9 cellular contexts compared by ENCODE assay signal in the genomic region with DNA sequence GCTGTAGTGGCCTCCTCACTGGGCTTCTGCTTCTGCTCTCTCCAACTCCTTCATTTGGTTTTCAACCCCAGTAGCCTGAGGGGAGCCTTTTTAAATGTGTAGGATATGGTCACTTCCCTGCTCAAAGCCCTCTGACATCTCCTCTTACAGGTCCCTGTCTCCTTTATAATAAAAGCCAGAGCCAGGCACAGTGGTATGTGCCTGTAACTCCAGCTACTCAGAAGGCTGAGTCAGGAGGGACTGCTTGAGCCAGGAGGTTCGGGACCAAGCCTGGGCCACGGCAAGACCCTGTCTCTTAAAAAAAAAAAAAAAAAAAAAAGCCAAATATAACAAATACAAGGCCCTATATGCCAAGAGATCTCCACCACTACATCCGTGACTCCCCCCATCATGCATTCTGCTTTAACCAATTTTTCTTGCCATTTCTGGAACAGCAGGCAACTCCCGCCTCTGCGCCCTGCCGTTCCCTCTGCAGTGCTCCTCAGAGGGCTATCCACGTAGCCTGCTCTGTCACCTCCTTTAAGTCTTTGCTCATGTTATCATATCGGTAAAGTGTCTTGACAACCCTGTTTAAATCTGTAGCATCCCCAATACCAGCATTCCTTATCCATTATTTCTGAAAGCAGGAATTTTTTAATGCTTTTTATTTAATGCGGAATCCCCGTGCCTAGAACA. TPM values are rescaled to one million over a fixed set of nuclear protein-coding genes. Genes with fewer than 3 reads are reported as not detected.
A peak's percentile ranks its signal among the peaks of the same experiment; 100 is the strongest.
DNase-seq lines count a peak whose midpoint lies in the region; ATAC-seq, FAIRE-seq and TF ChIP-seq lines count a peak whose summit lies in the region.
"Had no signal": no experiment of that assay in that cellular context is flagged by ENCODE, and none has a peak within 500 bp of the region (broad histone marks: within the 10 kb centered on the region; RNA-seq: fewer than 3 reads in every experiment).

No MANE protein-coding gene starts in this region.

- peak overlapping the region; percentile 72 for H3K4me2 ChIP-seq in keratinocyte (ENCODE audit: control insufficient read depth, extremely low read depth, insufficient read depth, low read depth, low read length)

- H3K27me3 Mint-ChIP-seq in activated CD4-positive, alpha-beta T cell treated with anti-CD3 and anti-CD28 coated beads, Interleukin-2, amount 10 ng/mL, durations not matched to agents 7 days and 5 days: no peaks in the 10 kb centered on the region
- no peaks in the 10 kb centered on the region for H3K27me3 Mint-ChIP-seq in activated T-helper 1 cell treated with anti-CD3 and anti-CD28 coated beads, Interleukin-12 subunit alpha, Interleukin-12 subunit beta, Interleukin-2, Interleukin-4 antibody, amounts not matched to agents 30 ng/mL and 10 ng/mL and 1 ng/mL, durations not matched to agents 14 hours and 24 hours and 36 hours (ENCODE audit: insufficient read depth)

- H3K27ac ChIP-seq in keratinocyte (ENCODE audit: control insufficient read depth, insufficient read depth, low read length): no peak overlapping the region
- no peak overlapping the region for H3K27ac ChIP-seq in suprapubic skin
- H3K27ac ChIP-seq in pancreas: peak overlapping the region in 2 of 4 donors; percentile 70 to 90

- peaks cover 40% of the 10 kb centered on the region for H3K4me1 Mint-ChIP-seq in activated CD4-positive, alpha-beta T cell treated with anti-CD3 and anti-CD28 coated beads, Interleukin-2, amount 10 ng/mL, durations not matched to agents 7 days and 5 days
- H3K4me1 Mint-ChIP-seq in activated T-helper 1 cell treated with anti-CD3 and anti-CD28 coated beads, Interleukin-12 subunit alpha, Interleukin-12 subunit beta, Interleukin-2, Interleukin-4 antibody, amounts not matched to agents 30 ng/mL and 10 ng/mL and 1 ng/mL, durations not matched to agents 14 hours and 24 hours and 36 hours (ENCODE audit: low read depth): peaks cover 42% of the 10 kb centered on the region

- H3K9me3 Mint-ChIP-seq in activated CD4-positive, alpha-beta T cell treated with anti-CD3 and anti-CD28 coated beads, Interleukin-2, amount 10 ng/mL, durations not matched to agents 7 days and 5 days: no peaks in the 10 kb centered on the region
- H3K9me3 Mint-ChIP-seq in activated T-helper 1 cell treated with anti-CD3 and anti-CD28 coated beads, Interleukin-12 subunit alpha, Interleukin-12 subunit beta, Interleukin-2, Interleukin-4 antibody, amounts not matched to agents 30 ng/mL and 10 ng/mL and 1 ng/mL, durations not matched to agents 14 hours and 24 hours and 36 hours: no peaks in the 10 kb centered on the region

- CTCF ChIA-PET in activated CD4-positive, alpha-beta T cell treated with anti-CD3 and anti-CD28 coated beads, Interleukin-2, amount 10 ng/mL, durations not matched to agents 7 days and 5 days (lab: Charles Lee): interaction anchor here (1.0 to 5.5 kb wide), 5 partner anchors 9 to 310 kb away, joined by 3 to 47 read pairs (median 4); a partner anchor contains a TSS

- no peaks in the 10 kb centered on the region for H3K9me3 ChIP-seq in keratinocyte (ENCODE audit: control insufficient read depth, low read depth, low read length)
- no peaks in the 10 kb centered on the region for H3K9me3 ChIP-seq in suprapubic skin
- no peaks in the 10 kb centered on the region for H3K9me3 ChIP-seq in pancreas

- H3K27me3 ChIP-seq in keratinocyte (ENCODE audit: control insufficient read depth, extremely low read depth, insufficient read depth, low read length) (no peaks in the 10 kb centered on the region), suprapubic skin (no peaks in the 10 kb centered on the region), pancreas (no peaks in the 10 kb centered on the region)

- H3K4me3 ChIP-seq in keratinocyte (ENCODE audit: control insufficient read depth in 2 of 3, extremely low read depth in 1 of 3, insufficient read depth in 2 of 3, low read depth in 1 of 3, low read length in 3 of 3) (peak overlapping the region in 2 of 3 experiments; percentile 64 to 65), suprapubic skin (peak overlapping the region; percentile 78), pancreas (peak overlapping the region in 2 of 4 donors; percentile 55 to 66)

- dilution Hi-C loops in keratinocyte (cut with MboI; ENCODE audit: extremely low pct_ligation_motif_present, low sequenced_read_pairs): no loop called here

- H4K20me1 ChIP-seq in keratinocyte (ENCODE audit: control insufficient read depth, extremely low read depth, insufficient read depth, low read length): no peaks in the 10 kb centered on the region

- no peak for DNase-seq in activated CD4-positive, alpha-beta T cell treated with anti-CD3 and anti-CD28 coated beads, Interleukin-2, amount 10 ng/mL, durations not matched to agents 7 days and 5 days
- DNase-seq in activated CD4-positive, alpha-beta T cell treated with anti-CD3 and anti-CD28 coated beads for 48 hours: no peak
- DNase-seq in activated T-helper 1 cell treated with anti-CD3 and anti-CD28 coated beads, Interleukin-12 subunit alpha, Interleukin-12 subunit beta, Interleukin-2, Interleukin-4 antibody, amounts not matched to agents 30 ng/mL and 10 ng/mL and 1 ng/mL, durations not matched to agents 14 hours and 24 hours and 36 hours (ENCODE audit: low spot score): no peak
- no peak for DNase-seq in keratinocyte (ENCODE audit: low read depth, low spot score)
- no peak for DNase-seq in suprapubic skin (ENCODE audit: low spot score in 2 of 2)
- DNase-seq in NOMO-1 treated with DMSO at 0.1 percent for 48 hours (lab: John Stamatoyannopoulos, UW; ENCODE audit: unreplicated experiment): no peak
- no peak for DNase-seq in pancreas
- DNase-seq: activated CD4-positive, CD25-positive, alpha-beta regulatory T cell treated with anti-CD3 and anti-CD28 coated beads, Interleukin-2, amount 50 U/mL, for 72 hours had no signal

- TF ChIP-seq EP300 in suprapubic skin (IDR thresholded peaks at IDR 0.05): no peak

- H3K36me3 Mint-ChIP-seq in activated CD4-positive, alpha-beta T cell treated with anti-CD3 and anti-CD28 coated beads, Interleukin-2, amount 10 ng/mL, durations not matched to agents 7 days and 5 days (ENCODE audit: low read depth): peaks cover 15% of the 10 kb centered on the region
- H3K36me3 Mint-ChIP-seq in activated T-helper 1 cell treated with anti-CD3 and anti-CD28 coated beads, Interleukin-12 subunit alpha, Interleukin-12 subunit beta, Interleukin-2, Interleukin-4 antibody, amounts not matched to agents 30 ng/mL and 10 ng/mL and 1 ng/mL, durations not matched to agents 14 hours and 24 hours and 36 hours (ENCODE audit: low read depth): peaks cover 43% of the 10 kb centered on the region

- no peaks in the 10 kb centered on the region for H3K9me1 ChIP-seq in keratinocyte (ENCODE audit: control insufficient read depth, extremely low read depth, insufficient read depth, low read length)

- POLR2A ChIA-PET in activated CD4-positive, alpha-beta T cell treated with anti-CD3 and anti-CD28 coated beads, Interleukin-2, amount 10 ng/mL, durations not matched to agents 7 days and 5 days (lab: Charles Lee): no interaction called here

- intact Hi-C loops in activated T-helper 1 cell treated with anti-CD3 and anti-CD28 coated beads, Interleukin-12 subunit alpha, Interleukin-12 subunit beta, Interleukin-2, Interleukin-4 antibody, amounts not matched to agents 30 ng/mL and 10 ng/mL and 1 ng/mL, durations not matched to agents 14 hours and 24 hours and 36 hours (cut with micrococcal nuclease): loop anchor here (1.0 kb wide), 1 partner anchor 7 kb away; no protein-coding TSS in a partner anchor
- intact Hi-C loops in pancreas (cut with DNase I): no loop called here

- FAIRE-seq in keratinocyte (lab: Jason Lieb, UNC): no peak
- FAIRE-seq in pancreas (lab: Jason Lieb, UNC): no peak

- ATAC-seq in pancreas (no peak), GM18909 (IDR thresholded peaks at IDR 0.05; ENCODE audit: poor library complexity, unreplicated experiment) (no peak)

- H3K27ac Mint-ChIP-seq in activated CD4-positive, alpha-beta T cell treated with anti-CD3 and anti-CD28 coated beads, Interleukin-2, amount 10 ng/mL, durations not matched to agents 7 days and 5 days: peak overlapping the region; percentile 6
- peak overlapping the region; percentile 72 for H3K27ac Mint-ChIP-seq in activated T-helper 1 cell treated with anti-CD3 and anti-CD28 coated beads, Interleukin-12 subunit alpha, Interleukin-12 subunit beta, Interleukin-2, Interleukin-4 antibody, amounts not matched to agents 30 ng/mL and 10 ng/mL and 1 ng/mL, durations not matched to agents 14 hours and 24 hours and 36 hours

- peak overlapping the region; percentile 64 for H3K9ac ChIP-seq in keratinocyte (ENCODE audit: control insufficient read depth, extremely low read depth, insufficient read depth, low read length)

- WGBS in suprapubic skin: 84% methylated on average over 10 of the region's 10 CpGs
- WGBS in pancreas, 2 donors: 84 to 88% methylated on average over 10 of the region's 10 CpGs

- TF ChIP-seq POLR2A in suprapubic skin (IDR thresholded peaks at IDR 0.05): no peak

- H3K36me3 ChIP-seq in keratinocyte (ENCODE audit: control insufficient read depth in 2 of 2, extremely low read depth in 1 of 2, insufficient read depth in 2 of 2, low read length in 2 of 2) (peaks cover 8 to 9% of the 10 kb centered on the region in 2 experiments), suprapubic skin (peaks cover under 1% of the 10 kb centered on the region), pancreas (no peaks in the 10 kb centered on the region)

- H3K4me3 Mint-ChIP-seq in activated CD4-positive, alpha-beta T cell treated with anti-CD3 and anti-CD28 coated beads, Interleukin-2, amount 10 ng/mL, durations not matched to agents 7 days and 5 days: peak overlapping the region; percentile 31
- H3K4me3 Mint-ChIP-seq in activated T-helper 1 cell treated with anti-CD3 and anti-CD28 coated beads, Interleukin-12 subunit alpha, Interleukin-12 subunit beta, Interleukin-2, Interleukin-4 antibody, amounts not matched to agents 30 ng/mL and 10 ng/mL and 1 ng/mL, durations not matched to agents 14 hours and 24 hours and 36 hours: peak overlapping the region; percentile 55

- TF ChIP-seq CTCF in keratinocyte (optimal IDR thresholded peaks at IDR 0.05 in 1 of 3, IDR thresholded peaks at IDR 0.05 in 1 of 3, conservative IDR thresholded peaks at IDR 0.05 in 1 of 3; ENCODE audit: extremely low read depth in 1 of 3, insufficient read depth in 2 of 3, low read length in 3 of 3) (no peak), suprapubic skin (IDR thresholded peaks at IDR 0.05) (no peak), pancreas (IDR thresholded peaks at IDR 0.05) (no peak)

- no peaks in the 10 kb centered on the region for H3K79me2 ChIP-seq in keratinocyte (ENCODE audit: control insufficient read depth, insufficient read depth, low read length)

- H2AFZ ChIP-seq in keratinocyte (ENCODE audit: control insufficient read depth, low read length): no peak overlapping the region

- peaks cover 14% of the 10 kb centered on the region for H3K4me1 ChIP-seq in keratinocyte (ENCODE audit: control insufficient read depth, extremely low read depth, insufficient read depth, low read length)
- peaks cover 17% of the 10 kb centered on the region for H3K4me1 ChIP-seq in suprapubic skin
- H3K4me1 ChIP-seq in pancreas: peaks cover 19 to 25% (median 20%) of the 10 kb centered on the region in 3 donors

RNA-seq across cellular contexts. Expression of a gene that starts 9.4 kb away (rescaled TPM):
- 1 to 10 TPM; 3.4 to 3.7 TPM for total RNA-seq in activated CD4-positive, alpha-beta T cell treated with anti-CD3 and anti-CD28 coated beads, Interleukin-2, amount 10 ng/mL, durations not matched to agents 7 days and 5 days
- total RNA-seq in activated T-helper 1 cell treated with anti-CD3 and anti-CD28 coated beads, Interleukin-12 subunit alpha, Interleukin-12 subunit beta, Interleukin-2, Interleukin-4 antibody, amounts not matched to agents 30 ng/mL and 10 ng/mL and 1 ng/mL, durations not matched to agents 14 hours and 24 hours and 36 hours: 8.1 and 8.9 TPM in 2 replicates
- polyA plus RNA-seq in keratinocyte (2.8 to 4.1 TPM (median 4.0 TPM) in 3 replicates), pancreas (1 to 10 TPM; 3.0 to 3.8 TPM)
- polyA plus RNA-seq in keratinocyte (2011; ENCODE audit: low read depth): 0.59 TPM
- polyA plus RNA-seq in keratinocyte (2011; cell fraction: cytosol; rRNA removed): 2.9 and 5.2 TPM in 2 replicates
- 2.1 and 4.1 TPM in 2 replicates for polyA plus RNA-seq in keratinocyte (2011; cell fraction: nucleus; rRNA removed)
- 1.7 and 3.3 TPM in 2 replicates for polyA plus RNA-seq in keratinocyte (2012; ENCODE audit: low replicate concordance)
- polyA minus RNA-seq in keratinocyte: 1.0 to 4.3 TPM (median 3.9 TPM) in 3 replicates
- polyA minus RNA-seq in keratinocyte (2011; cell fraction: cytosol; rRNA and poly(A)+ RNA removed): 6.1 TPM
- polyA minus RNA-seq in keratinocyte (2011; cell fraction: nucleus; rRNA and poly(A)+ RNA removed): 1.7 and 2.2 TPM in 2 replicates
- total RNA-seq in suprapubic skin (10 to 100 TPM in 1 of 4 donors, 1 to 10 TPM in 3; 4.9 to 14.3 (median 7.3) TPM), pancreas (1 to 10 TPM; 1.5 to 5.0 (median 3.1) TPM)

RNA-seq across cellular contexts. Expression of a gene that starts 13.1 kb away (rescaled TPM):
- 10 to 100 TPM; 48.4 to 51.4 TPM for total RNA-seq in activated CD4-positive, alpha-beta T cell treated with anti-CD3 and anti-CD28 coated beads, Interleukin-2, amount 10 ng/mL, durations not matched to agents 7 days and 5 days
- total RNA-seq in activated T-helper 1 cell treated with anti-CD3 and anti-CD28 coated beads, Interleukin-12 subunit alpha, Interleukin-12 subunit beta, Interleukin-2, Interleukin-4 antibody, amounts not matched to agents 30 ng/mL and 10 ng/mL and 1 ng/mL, durations not matched to agents 14 hours and 24 hours and 36 hours: 173 and 178 TPM in 2 replicates
- polyA plus RNA-seq in keratinocyte: 68.5 to 95.8 TPM (median 88.5 TPM) in 3 replicates
- polyA plus RNA-seq in keratinocyte (2011; ENCODE audit: low read depth): 6.5 TPM
- polyA plus RNA-seq in keratinocyte (2011; cell fraction: cytosol; rRNA removed): 88.0 and 93.5 TPM in 2 replicates
- 33.2 and 34.7 TPM in 2 replicates for polyA plus RNA-seq in keratinocyte (2011; cell fraction: nucleus; rRNA removed)
- 35.7 and 81.8 TPM in 2 replicates for polyA plus RNA-seq in keratinocyte (2012; ENCODE audit: low replicate concordance)
- 28.6 to 38.1 TPM (median 28.8 TPM) in 3 replicates for polyA minus RNA-seq in keratinocyte
- polyA minus RNA-seq in keratinocyte (2011; cell fraction: cytosol; rRNA and poly(A)+ RNA removed): 48.5 TPM
- polyA minus RNA-seq in keratinocyte (2011; cell fraction: nucleus; rRNA and poly(A)+ RNA removed): 6.4 and 8.3 TPM in 2 replicates
- total RNA-seq in suprapubic skin: 10 to 100 TPM; 17.2 to 26.0 (median 20.0) TPM
- 10 to 100 TPM; 12.2 to 20.7 (median 16.6) TPM for total RNA-seq in pancreas
- polyA plus RNA-seq in pancreas: 10 to 100 TPM; 12.2 to 16.9 TPM

RNA-seq across cellular contexts. Expression of a gene that starts 21.5 kb away (rescaled TPM):
- 10 to 100 TPM; 13.7 to 13.9 TPM for total RNA-seq in activated CD4-positive, alpha-beta T cell treated with anti-CD3 and anti-CD28 coated beads, Interleukin-2, amount 10 ng/mL, durations not matched to agents 7 days and 5 days
- 20.2 and 21.4 TPM in 2 replicates for total RNA-seq in activated T-helper 1 cell treated with anti-CD3 and anti-CD28 coated beads, Interleukin-12 subunit alpha, Interleukin-12 subunit beta, Interleukin-2, Interleukin-4 antibody, amounts not matched to agents 30 ng/mL and 10 ng/mL and 1 ng/mL, durations not matched to agents 14 hours and 24 hours and 36 hours
- polyA plus RNA-seq in keratinocyte (3.7 to 4.3 TPM (median 3.7 TPM) in 3 replicates), pancreas (1 to 10 TPM; 3.1 to 5.0 TPM)
- polyA plus RNA-seq in keratinocyte (2011; ENCODE audit: low read depth): 6.7 TPM
- 2.3 and 4.2 TPM in 2 replicates for polyA plus RNA-seq in keratinocyte (2011; cell fraction: cytosol; rRNA removed)
- 4.0 and 4.5 TPM in 2 replicates for polyA plus RNA-seq in keratinocyte (2011; cell fraction: nucleus; rRNA removed)
- polyA plus RNA-seq in keratinocyte (2012; ENCODE audit: low replicate concordance): 3.7 and 4.9 TPM in 2 replicates
- 3.8 to 6.8 TPM (median 4.4 TPM) in 3 replicates for polyA minus RNA-seq in keratinocyte
- 5.0 TPM for polyA minus RNA-seq in keratinocyte (2011; cell fraction: cytosol; rRNA and poly(A)+ RNA removed)
- 2.9 and 3.1 TPM in 2 replicates for polyA minus RNA-seq in keratinocyte (2011; cell fraction: nucleus; rRNA and poly(A)+ RNA removed)
- total RNA-seq in suprapubic skin (10 to 100 TPM in 1 of 4 donors, 1 to 10 TPM in 3; 6.3 to 12.1 (median 8.1) TPM), pancreas (1 to 10 TPM; 4.0 to 6.5 (median 4.6) TPM)

RNA-seq across cellular contexts. Expression of a gene that starts 28.9 kb away (rescaled TPM):
- 10 to 100 TPM; 52.2 to 58.9 TPM for total RNA-seq in activated CD4-positive, alpha-beta T cell treated with anti-CD3 and anti-CD28 coated beads, Interleukin-2, amount 10 ng/mL, durations not matched to agents 7 days and 5 days
- total RNA-seq in activated T-helper 1 cell treated with anti-CD3 and anti-CD28 coated beads, Interleukin-12 subunit alpha, Interleukin-12 subunit beta, Interleukin-2, Interleukin-4 antibody, amounts not matched to agents 30 ng/mL and 10 ng/mL and 1 ng/mL, durations not matched to agents 14 hours and 24 hours and 36 hours: 83.4 and 87.2 TPM in 2 replicates
- polyA plus RNA-seq in keratinocyte (33.2 to 38.1 TPM (median 36.5 TPM) in 3 replicates), pancreas (10 to 100 TPM; 14.8 to 30.3 TPM)
- 19.3 TPM for polyA plus RNA-seq in keratinocyte (2011; ENCODE audit: low read depth)
- polyA plus RNA-seq in keratinocyte (2011; cell fraction: cytosol; rRNA removed): 32.8 and 38.9 TPM in 2 replicates
- 24.1 and 25.4 TPM in 2 replicates for polyA plus RNA-seq in keratinocyte (2011; cell fraction: nucleus; rRNA removed)
- 28.7 and 34.1 TPM in 2 replicates for polyA plus RNA-seq in keratinocyte (2012; ENCODE audit: low replicate concordance)
- 10.1 to 25.9 TPM (median 25.8 TPM) in 3 replicates for polyA minus RNA-seq in keratinocyte
- 26.7 TPM for polyA minus RNA-seq in keratinocyte (2011; cell fraction: cytosol; rRNA and poly(A)+ RNA removed)
- polyA minus RNA-seq in keratinocyte (2011; cell fraction: nucleus; rRNA and poly(A)+ RNA removed): 10.8 and 14.6 TPM in 2 replicates
- total RNA-seq in suprapubic skin (10 to 100 TPM; 16.8 to 26.2 (median 22.2) TPM), pancreas (10 to 100 TPM; 17.5 to 35.4 (median 25.4) TPM)

RNA-seq across cellular contexts. Expression of a gene that starts 34.4 kb away (rescaled TPM):
- total RNA-seq in activated CD4-positive, alpha-beta T cell treated with anti-CD3 and anti-CD28 coated beads, Interleukin-2, amount 10 ng/mL, durations not matched to agents 7 days and 5 days: 100 to 1,000 TPM; 383 to 413 TPM
- total RNA-seq in activated T-helper 1 cell treated with anti-CD3 and anti-CD28 coated beads, Interleukin-12 subunit alpha, Interleukin-12 subunit beta, Interleukin-2, Interleukin-4 antibody, amounts not matched to agents 30 ng/mL and 10 ng/mL and 1 ng/mL, durations not matched to agents 14 hours and 24 hours and 36 hours: 195 and 200 TPM in 2 replicates
- 0.04 TPM in 1 of 3 replicates, not detected in the others for polyA plus RNA-seq in keratinocyte
- 0.27 TPM for polyA plus RNA-seq in keratinocyte (2011; ENCODE audit: low read depth)
- polyA plus RNA-seq in keratinocyte (2011; cell fraction: cytosol; rRNA removed): 0.09 TPM in 1 of 2 replicates, not detected in the other
- 0.08 TPM in 1 of 2 replicates, not detected in the other for polyA plus RNA-seq in keratinocyte (2011; cell fraction: nucleus; rRNA removed)
- 0.37 and 0.42 TPM in 2 replicates for polyA plus RNA-seq in keratinocyte (2012; ENCODE audit: low replicate concordance)
- polyA minus RNA-seq in keratinocyte: not detected in 3 replicates
- polyA minus RNA-seq in keratinocyte (2011; cell fraction: cytosol; rRNA and poly(A)+ RNA removed): not detected
- not detected in 2 replicates for polyA minus RNA-seq in keratinocyte (2011; cell fraction: nucleus; rRNA and poly(A)+ RNA removed)
- total RNA-seq in suprapubic skin: 1 to 10 TPM in 2 of 4 donors, under 1 TPM in 1, not detected in 1; 0.52 to 2.3 (median 1.3) TPM
- 1 to 10 TPM in 5 of 6 donors, under 1 TPM in 1; 0.63 to 1.8 (median 1.2) TPM for total RNA-seq in pancreas
- 1 to 10 TPM; 2.1 to 3.3 TPM for polyA plus RNA-seq in pancreas
